In genomic region chr19:42208612-42209011, GRCh38 we compare ENCODE assay signal across 18 cellular contexts. TPM values are rescaled to one million over a fixed set of nuclear protein-coding genes. Genes with fewer than 3 reads are reported as not detected.
DNase-seq lines count a peak whose midpoint lies in the region; ATAC-seq, FAIRE-seq and TF ChIP-seq lines count a peak whose summit lies in the region.
"Had no signal": no experiment of that assay in that cellular context is flagged by ENCODE, and none has a peak within 500 bp of the region (broad histone marks: within the 10 kb centered on the region; RNA-seq: fewer than 3 reads in every experiment).

No MANE protein-coding gene starts in this region.

- no peaks in the 10 kb centered on the region for H3K9me3 ChIP-seq in right cardiac atrium (ENCODE audit: control insufficient read depth, low read length)
- no peaks in the 10 kb centered on the region for H3K9me3 ChIP-seq in endothelial cell of umbilical vein (replicated peaks; ENCODE audit: control insufficient read depth, insufficient read depth, low read length)
- no peaks in the 10 kb centered on the region for H3K9me3 ChIP-seq in stomach
- H3K9me3 ChIP-seq in HAP-1: no peaks in the 10 kb centered on the region
- H3K9me3 ChIP-seq: gastrocnemius medialis, lower lobe of right lung, right lobe of liver, tibial nerve had no signal

- no peaks in the 10 kb centered on the region for H4K20me1 ChIP-seq in endothelial cell of umbilical vein (replicated peaks; ENCODE audit: control insufficient read depth, extremely low read depth, insufficient read depth, low read length)

- TF ChIP-seq CTCF in endothelial cell of umbilical vein (IDR thresholded peaks at IDR 0.05; ENCODE audit: extremely low read depth in 1 of 2, insufficient read depth in 1 of 2, low read depth in 1 of 2, low read length in 2 of 2) (no peak), stomach (IDR thresholded peaks at IDR 0.05) (no peak)

- POLR2A ChIA-PET in endothelial cell of umbilical vein (lab: Charles Lee): no interaction called here

- no peak overlapping the region for H3K9ac ChIP-seq in endothelial cell of umbilical vein (replicated peaks; ENCODE audit: extremely low read depth, insufficient read depth, low read length)

- no peaks in the 10 kb centered on the region for H3K4me1 ChIP-seq in right cardiac atrium (ENCODE audit: control insufficient read depth, insufficient read depth, low read length)
- peaks cover 17% of the 10 kb centered on the region for H3K4me1 ChIP-seq in endothelial cell of umbilical vein (ENCODE audit: control insufficient read depth, extremely low read depth, insufficient read depth, low read length)
- H3K4me1 ChIP-seq in stomach: peaks cover 1 to 56% (median 15%) of the 10 kb centered on the region in 4 donors
- H3K4me1 ChIP-seq in HAP-1: no peaks in the 10 kb centered on the region
- H3K4me1 ChIP-seq: tibial nerve had no signal

- no peaks in the 10 kb centered on the region for H3K9me1 ChIP-seq in endothelial cell of umbilical vein (replicated peaks; ENCODE audit: control insufficient read depth, extremely low read depth, insufficient read depth, low read length)

- ATAC-seq in left ventricle myocardium superior (peak; percentile 79), right cardiac atrium (no peak)
- ATAC-seq: gastrocnemius medialis had no signal

- CTCF ChIA-PET in endothelial cell of umbilical vein (lab: Charles Lee): no interaction called here

- H3K27ac ChIP-seq in right cardiac atrium (ENCODE audit: low read length) (no peak overlapping the region), endothelial cell of umbilical vein (ENCODE audit: insufficient read depth, low read depth, low read length) (peak overlapping the region; percentile 52), stomach (peak overlapping the region in 2 of 5 donors; percentile 35 to 58)
- H3K27ac ChIP-seq: gastrocnemius medialis, lower lobe of right lung, right lobe of liver had no signal

- dilution Hi-C loops in endothelial cell of umbilical vein (cut with MboI; ENCODE audit: extremely low pct_ligation_motif_present, low sequenced_read_pairs): no loop called here

- in situ Hi-C loops in HAP-1 (cut with MboI; ENCODE audit: low sequenced_read_pairs): no loop called here

- peaks cover 0 to 26% of the 10 kb centered on the region in 2 experiments for H3K36me3 ChIP-seq in endothelial cell of umbilical vein (ENCODE audit: control insufficient read depth in 2 of 2, extremely low read depth in 1 of 2, insufficient read depth in 2 of 2, low read length in 2 of 2)
- H3K36me3 ChIP-seq in stomach: peaks cover 64 to 100% (median 100%) of the 10 kb centered on the region in 4 donors
- H3K36me3 ChIP-seq in HAP-1 (replicated peaks): peaks cover 64% of the 10 kb centered on the region

- TF ChIP-seq POLR2A in endothelial cell of umbilical vein (IDR thresholded peaks at IDR 0.05; ENCODE audit: low read depth, low read length) (no peak), stomach (IDR thresholded peaks at IDR 0.05) (no peak)

- DNase-seq in left ventricle myocardium superior (peak; percentile 58), right cardiac atrium (no peak), NCI-H2029 treated with DMSO at 0.1 percent for 48 hours (lab: John Stamatoyannopoulos, UW) (peak; percentile 41), endothelial cell of umbilical vein (ENCODE audit: low read depth, low spot score) (no peak), stomach (peak; percentile 41), HAP-1 (ENCODE audit: low spot score in 2 of 2) (no peak), globus pallidus (ENCODE audit: low spot score) (no peak)
- DNase-seq: activated B cell treated with CpG ODN at 0.5 μM for 24 hours; amniotic stem cell; gastrocnemius medialis; lower lobe of right lung; NCI-H524 treated with DMSO at 0.1 percent for 48 hours; right lobe of liver; stimulated activated CD4-positive, alpha-beta T cell treated with anti-CD3 and anti-CD28 coated beads, Interleukin-2, amount 100 ng/mL, for 48 hours; stimulated activated CD8-positive, alpha-beta memory T cell treated with anti-CD3 and anti-CD28 coated beads, Interleukin-4, amount 100 ng/mL, for 48 hours; SW 1271 had no signal

- BruUV-seq in endothelial cell of umbilical vein (replicated peaks; lab: Mats Ljungman, UMichigan): no TSS peak

- no peaks in the 10 kb centered on the region for H3K27me3 ChIP-seq in right cardiac atrium (ENCODE audit: control insufficient read depth, insufficient read depth)
- H3K27me3 ChIP-seq in endothelial cell of umbilical vein (ENCODE audit: control insufficient read depth in 2 of 2, insufficient read depth in 2 of 2, low read length in 2 of 2): no peaks in the 10 kb centered on the region
- H3K27me3 ChIP-seq in stomach: no peaks in the 10 kb centered on the region
- H3K27me3 ChIP-seq in HAP-1 (ENCODE audit: low read depth): no peaks in the 10 kb centered on the region
- H3K27me3 ChIP-seq: gastrocnemius medialis, right lobe of liver, tibial nerve had no signal

- no peaks in the 10 kb centered on the region for H3K79me2 ChIP-seq in endothelial cell of umbilical vein (ENCODE audit: control insufficient read depth, insufficient read depth, low read length)

- no peak overlapping the region for H3K4me2 ChIP-seq in endothelial cell of umbilical vein (ENCODE audit: insufficient read depth, low read length)

- FAIRE-seq in endothelial cell of umbilical vein (lab: Jason Lieb, UNC): no peak
- FAIRE-seq: GM19239 had no signal

- intact Hi-C loops in left ventricle myocardium superior (cut with micrococcal nuclease): no loop called here
- intact Hi-C loops in right cardiac atrium (cut with DNase I): no loop called here
- intact Hi-C loops in endothelial cell of umbilical vein (cut with micrococcal nuclease): no loop called here
- intact Hi-C loops in stomach (cut with DNase I; ENCODE audit: low total_unique reads): no loop called here

- WGBS in right cardiac atrium: 89% methylated on average over 11 of the region's 11 CpGs
- 57 to 75% (median 60%) methylated on average over 11 of the region's 11 CpGs for WGBS in stomach, 5 donors

- TF ChIP-seq EP300 in stomach (IDR thresholded peaks at IDR 0.05): no peak

- H3K4me3 ChIP-seq in right cardiac atrium (ENCODE audit: low read length): no peak overlapping the region
- H3K4me3 ChIP-seq in endothelial cell of umbilical vein (replicated peaks in 1 of 3; ENCODE audit: insufficient read depth in 1 of 3, low read depth in 1 of 3, low read length in 3 of 3): no peak overlapping the region
- peak overlapping the region in 1 of 4 donors; percentile 19 for H3K4me3 ChIP-seq in stomach
- H3K4me3 ChIP-seq in HAP-1: no peak overlapping the region
- H3K4me3 ChIP-seq: gastrocnemius medialis, lower lobe of right lung, right lobe of liver, tibial nerve had no signal

- H2AFZ ChIP-seq in endothelial cell of umbilical vein (ENCODE audit: low read depth, low read length): no peak overlapping the region

RNA-seq across cellular contexts. Expression of gene DEDD2, which starts 8.9 kb away (rescaled TPM):
- total RNA-seq in left ventricle myocardium superior (17.2 TPM), right cardiac atrium (10 to 100 TPM; 14.6 to 19.9 (median 17.8) TPM), endothelial cell of umbilical vein (19.3 and 19.5 TPM in 2 replicates), stomach (100 to 1,000 TPM in 1 of 5 donors, 10 to 100 TPM in 4; 16.7 to 195 (median 43.8) TPM)
- polyA plus RNA-seq in right cardiac atrium (21.6 TPM), endothelial cell of umbilical vein (34.8 and 38.5 TPM in 2 replicates), stomach (10 to 100 TPM; 20.8 to 35.9 (median 22.0) TPM)
- 18.5 and 24.2 TPM in 2 replicates for polyA plus RNA-seq in endothelial cell of umbilical vein (2011; cell fraction: cytosol; rRNA removed)
- 12.7 and 16.1 TPM in 2 replicates for polyA plus RNA-seq in endothelial cell of umbilical vein (2011; cell fraction: nucleus; rRNA removed)
- 14.2 and 19.6 TPM in 2 replicates for polyA plus RNA-seq in endothelial cell of umbilical vein (2012)
- 12.6 and 12.8 TPM in 2 replicates for polyA minus RNA-seq in endothelial cell of umbilical vein
- polyA minus RNA-seq in endothelial cell of umbilical vein (2011; cell fraction: cytosol; rRNA and poly(A)+ RNA removed): 5.8 TPM
- 3.5 and 6.1 TPM in 2 replicates for polyA minus RNA-seq in endothelial cell of umbilical vein (2011; cell fraction: nucleus; rRNA and poly(A)+ RNA removed)

RNA-seq across cellular contexts. Expression of gene ZNF526, which starts 11.5 kb away (rescaled TPM):
- 6.7 TPM for total RNA-seq in left ventricle myocardium superior
- 1 to 10 TPM; 5.4 to 7.3 (median 6.5) TPM for total RNA-seq in right cardiac atrium
- polyA plus RNA-seq in right cardiac atrium: 3.3 TPM
- 13.3 and 13.4 TPM in 2 replicates for total RNA-seq in endothelial cell of umbilical vein
- 6.5 and 8.0 TPM in 2 replicates for polyA plus RNA-seq in endothelial cell of umbilical vein
- polyA plus RNA-seq in endothelial cell of umbilical vein (2011; cell fraction: cytosol; rRNA removed): 3.5 and 3.7 TPM in 2 replicates
- 4.0 and 4.5 TPM in 2 replicates for polyA plus RNA-seq in endothelial cell of umbilical vein (2011; cell fraction: nucleus; rRNA removed)
- polyA plus RNA-seq in endothelial cell of umbilical vein (2012): 8.1 and 8.7 TPM in 2 replicates
- polyA minus RNA-seq in endothelial cell of umbilical vein: 10.5 and 13.9 TPM in 2 replicates
- 3.8 TPM for polyA minus RNA-seq in endothelial cell of umbilical vein (2011; cell fraction: cytosol; rRNA and poly(A)+ RNA removed)
- polyA minus RNA-seq in endothelial cell of umbilical vein (2011; cell fraction: nucleus; rRNA and poly(A)+ RNA removed): 6.1 and 6.9 TPM in 2 replicates
- total RNA-seq in stomach: 10 to 100 TPM in 2 of 5 donors, 1 to 10 TPM in 3; 4.7 to 12.0 (median 6.8) TPM
- polyA plus RNA-seq in stomach: 1 to 10 TPM; 2.4 to 3.7 (median 3.2) TPM

RNA-seq across cellular contexts. Expression of gene GSK3A, which starts 33.8 kb away (rescaled TPM):
- total RNA-seq in left ventricle myocardium superior: 40.0 TPM
- total RNA-seq in right cardiac atrium: 10 to 100 TPM; 32.0 to 37.3 (median 34.9) TPM
- polyA plus RNA-seq in right cardiac atrium: 46.5 TPM
- total RNA-seq in endothelial cell of umbilical vein: 48.3 and 49.5 TPM in 2 replicates
- polyA plus RNA-seq in endothelial cell of umbilical vein: 73.7 and 74.7 TPM in 2 replicates
- 43.0 and 46.7 TPM in 2 replicates for polyA plus RNA-seq in endothelial cell of umbilical vein (2011; cell fraction: cytosol; rRNA removed)
- polyA plus RNA-seq in endothelial cell of umbilical vein (2011; cell fraction: nucleus; rRNA removed): 38.6 and 45.0 TPM in 2 replicates
- polyA plus RNA-seq in endothelial cell of umbilical vein (2012): 51.1 and 56.5 TPM in 2 replicates
- 42.6 and 53.2 TPM in 2 replicates for polyA minus RNA-seq in endothelial cell of umbilical vein
- 12.4 TPM for polyA minus RNA-seq in endothelial cell of umbilical vein (2011; cell fraction: cytosol; rRNA and poly(A)+ RNA removed)
- 10.8 and 11.8 TPM in 2 replicates for polyA minus RNA-seq in endothelial cell of umbilical vein (2011; cell fraction: nucleus; rRNA and poly(A)+ RNA removed)
- total RNA-seq in stomach: 10 to 100 TPM in 4 of 5 donors, 1 to 10 TPM in 1; 5.8 to 77.2 (median 22.6) TPM
- polyA plus RNA-seq in stomach: 10 to 100 TPM; 25.5 to 40.8 (median 35.0) TPM

RNA-seq across cellular contexts. Expression of gene ERF, which starts 46.3 kb away (rescaled TPM):
- total RNA-seq in left ventricle myocardium superior (46.0 TPM), right cardiac atrium (10 to 100 TPM; 33.3 to 58.1 (median 48.1) TPM), endothelial cell of umbilical vein (117 and 130 TPM in 2 replicates), stomach (100 to 1,000 TPM in 1 of 5 donors, 10 to 100 TPM in 4; 11.6 to 118 (median 40.6) TPM)
- polyA plus RNA-seq in right cardiac atrium (39.1 TPM), endothelial cell of umbilical vein (102 and 125 TPM in 2 replicates), stomach (10 to 100 TPM; 12.9 to 36.5 (median 16.3) TPM)
- 43.3 and 54.3 TPM in 2 replicates for polyA plus RNA-seq in endothelial cell of umbilical vein (2011; cell fraction: cytosol; rRNA removed)
- 130 and 152 TPM in 2 replicates for polyA plus RNA-seq in endothelial cell of umbilical vein (2011; cell fraction: nucleus; rRNA removed)
- polyA plus RNA-seq in endothelial cell of umbilical vein (2012): 40.7 and 61.9 TPM in 2 replicates
- 76.4 and 95.4 TPM in 2 replicates for polyA minus RNA-seq in endothelial cell of umbilical vein
- polyA minus RNA-seq in endothelial cell of umbilical vein (2011; cell fraction: cytosol; rRNA and poly(A)+ RNA removed): 26.5 TPM
- 38.5 and 45.5 TPM in 2 replicates for polyA minus RNA-seq in endothelial cell of umbilical vein (2011; cell fraction: nucleus; rRNA and poly(A)+ RNA removed)

Comparison
In these comparisons a context has a peak if more than half of its experiments do, and no peak if none do; other contexts are left out.
1. DNase-seq: peak in left ventricle myocardium superior (single experiment), NCI-H2029 treated with DMSO at 0.1 percent for 48 hours (single experiment) and stomach (single experiment); none in right cardiac atrium (0 of 3), endothelial cell of umbilical vein (single experiment), HAP-1 (0 of 2) and globus pallidus (single experiment).